Comparison of ENCODE assay signal across 8 cellular contexts in the genomic region with DNA sequence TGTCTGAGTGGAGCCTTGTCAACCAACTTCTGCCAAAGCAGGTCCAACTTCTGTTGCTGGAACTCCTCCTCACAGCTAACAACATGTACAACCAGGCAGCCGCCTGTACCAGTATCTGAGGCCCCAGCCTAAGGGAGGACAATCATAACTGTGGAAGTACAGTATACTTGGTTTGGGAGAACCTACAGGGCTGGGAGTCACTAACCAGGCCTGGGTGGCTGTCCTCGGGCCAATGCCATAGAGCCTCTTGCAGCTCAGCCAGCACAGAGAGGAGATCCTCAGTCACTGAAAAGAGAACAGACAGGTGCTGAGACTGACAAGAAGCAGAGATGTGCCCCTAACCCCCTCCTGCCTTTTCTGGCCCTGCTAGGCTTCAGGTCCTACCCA. TPM values are rescaled to one million over a fixed set of nuclear protein-coding genes. Genes with fewer than 3 reads are reported as not detected.
DNase-seq lines count a peak whose midpoint lies in the region; ATAC-seq, FAIRE-seq and TF ChIP-seq lines count a peak whose summit lies in the region.

No MANE protein-coding gene starts in this region.

- no peak for FAIRE-seq in H54 (lab: Jason Lieb, UNC)

- peak overlapping the region; percentile 80 for H3K4me3 Mint-ChIP-seq in glutamatergic neuron (ENCODE audit: unreplicated experiment)
- peak overlapping the region; percentile 95 for H3K4me3 Mint-ChIP-seq in stimulated activated effector memory CD8-positive, alpha-beta T cell treated with anti-CD3 and anti-CD28 coated beads, Interleukin-12 subunit alpha, Interleukin-12 subunit beta, amount 100 ng/mL, for 72 hours

- POLR2A ChIA-PET in SK-N-SH (lab: Yijun Ruan, JAX): interaction anchor here (0.6 to 3.7 kb wide), 5 partner anchors 10 to 79 kb away, joined by 3 to 46 read pairs (median 4); a partner anchor contains a TSS

- H3K9ac ChIP-seq in SK-N-SH: peak overlapping the region; percentile 80; the same call in 1 of the 2 replicates

- H3K4me2 ChIP-seq in SK-N-SH: peak overlapping the region; percentile 97

- peak overlapping the region in 1 of 2 experiments; percentile 89; a peak in 1 of 4 replicates for H3K27ac ChIP-seq in SK-N-SH (ENCODE audit: low read depth in 2 of 2, low read length in 1 of 2)

- peaks cover 55% of the 10 kb centered on the region for H3K79me2 ChIP-seq in SK-N-SH (ENCODE audit: insufficient read depth)

- peaks cover 11% of the 10 kb centered on the region for H3K9me3 Mint-ChIP-seq in glutamatergic neuron (ENCODE audit: unreplicated experiment)
- no peaks in the 10 kb centered on the region for H3K9me3 Mint-ChIP-seq in stimulated activated effector memory CD8-positive, alpha-beta T cell treated with anti-CD3 and anti-CD28 coated beads, Interleukin-12 subunit alpha, Interleukin-12 subunit beta, amount 100 ng/mL, for 72 hours

- H4K20me1 ChIP-seq in SK-N-SH (ENCODE audit: insufficient read depth): peaks cover 29% of the 10 kb centered on the region

- no peak overlapping the region for H3K27ac Mint-ChIP-seq in glutamatergic neuron (ENCODE audit: unreplicated experiment)
- peak overlapping the region; percentile 85 for H3K27ac Mint-ChIP-seq in stimulated activated effector memory CD8-positive, alpha-beta T cell treated with anti-CD3 and anti-CD28 coated beads, Interleukin-12 subunit alpha, Interleukin-12 subunit beta, amount 100 ng/mL, for 72 hours

- peak overlapping the region; percentile 83 to 87 for H3K4me3 ChIP-seq in SK-N-SH (ENCODE audit: low read depth in 2 of 2, low read length in 1 of 2)
- H3K4me3 ChIP-seq in WI38 (ENCODE audit: low read depth, low read length): peak overlapping the region; percentile 80

- no peak for DNase-seq in SK-N-SH
- no peak for DNase-seq in glutamatergic neuron
- no peak for DNase-seq in stimulated activated effector memory CD8-positive, alpha-beta T cell treated with anti-CD3 and anti-CD28 coated beads, Interleukin-12 subunit alpha, Interleukin-12 subunit beta, amount 100 ng/mL, for 72 hours (ENCODE audit: low spot score in 2 of 2)
- no peak for DNase-seq in NCI-H524 treated with DMSO at 0.1 percent for 48 hours (lab: John Stamatoyannopoulos, UW)
- DNase-seq in H54 (ENCODE audit: insufficient read length, low spot score): no peak
- no peak for DNase-seq in NCI-H2171 treated with DMSO at 0.1 percent for 48 hours (lab: John Stamatoyannopoulos, UW)

- H3K27me3 Mint-ChIP-seq in glutamatergic neuron (ENCODE audit: unreplicated experiment): peaks cover 18% of the 10 kb centered on the region

- CTCF ChIA-PET in SK-N-SH (lab: Yijun Ruan, JAX): interaction anchor here (0.7 to 14.2 kb wide), 7 partner anchors 9 to 432 kb away, joined by 3 to 114 read pairs (median 3); a partner anchor contains a TSS

- TF ChIP-seq CTCF in SK-N-SH (IDR thresholded peaks at IDR 0.05) (no peak), WI38 (IDR thresholded peaks at IDR 0.05; ENCODE audit: low read depth, low read length) (no peak), glutamatergic neuron (IDR thresholded peaks at IDR 0.05; ENCODE audit: partially characterized antibody, unreplicated experiment) (no peak)

- no peak for TF ChIP-seq RAD21 in SK-N-SH (IDR thresholded peaks at IDR 0.05; ENCODE audit: low read length)

- H3K27me3 ChIP-seq in SK-N-SH (ENCODE audit: insufficient read depth): no peaks in the 10 kb centered on the region

- H3K4me1 ChIP-seq in SK-N-SH (ENCODE audit: control insufficient read depth in 1 of 2, insufficient read depth in 2 of 2, low read depth in 1 of 2, low read length in 1 of 2): peaks cover 0 to 26% of the 10 kb centered on the region in 2 experiments; a peak in 1 of 4 replicates

- H3K36me3 Mint-ChIP-seq in glutamatergic neuron (ENCODE audit: unreplicated experiment): no peaks in the 10 kb centered on the region
- H3K36me3 Mint-ChIP-seq in stimulated activated effector memory CD8-positive, alpha-beta T cell treated with anti-CD3 and anti-CD28 coated beads, Interleukin-12 subunit alpha, Interleukin-12 subunit beta, amount 100 ng/mL, for 72 hours: peaks cover 51% of the 10 kb centered on the region

- no peaks in the 10 kb centered on the region for H3K9me2 ChIP-seq in SK-N-SH

- 67% methylated on average over 2 of the region's 2 CpGs for WGBS in SK-N-SH (ENCODE audit: low lambda C conversion rate)

- peaks cover 32% of the 10 kb centered on the region for H3F3A ChIP-seq in SK-N-SH (replicated peaks; ENCODE audit: insufficient read depth)

- no peak for TF ChIP-seq POLR2A in H54 (IDR thresholded peaks at IDR 0.05; ENCODE audit: low read depth, low read length)

- no peak for TF ChIP-seq EP300 in SK-N-SH (IDR thresholded peaks at IDR 0.05; ENCODE audit: borderline replicate concordance in 1 of 2, low read depth in 1 of 2, low read length in 1 of 2)

- H2AFZ ChIP-seq in SK-N-SH (ENCODE audit: low read depth): no peak overlapping the region

- peaks cover 5 to 44% of the 10 kb centered on the region in 2 experiments for H3K36me3 ChIP-seq in SK-N-SH (replicated peaks in 1 of 2; ENCODE audit: control insufficient read depth in 1 of 2, insufficient read depth in 2 of 2, low read length in 1 of 2)

- peaks cover 2% of the 10 kb centered on the region for H3K4me1 Mint-ChIP-seq in glutamatergic neuron (ENCODE audit: low read depth, unreplicated experiment)
- H3K4me1 Mint-ChIP-seq in stimulated activated effector memory CD8-positive, alpha-beta T cell treated with anti-CD3 and anti-CD28 coated beads, Interleukin-12 subunit alpha, Interleukin-12 subunit beta, amount 100 ng/mL, for 72 hours: peaks cover 34% of the 10 kb centered on the region

- ATAC-seq in SK-N-SH treated with all-trans-retinoic acid at 6 μM for 48 hours: no peak
- ATAC-seq in stimulated activated effector memory CD8-positive, alpha-beta T cell treated with anti-CD3 and anti-CD28 coated beads, Interleukin-12 subunit alpha, Interleukin-12 subunit beta, amount 100 ng/mL, for 72 hours: no peak

- no peaks in the 10 kb centered on the region for H3K9me3 ChIP-seq in SK-N-SH

TF ChIP-seq in SK-N-SH, 30 proteins besides CTCF, POLR2A, EP300 and RAD21:
- TF ChIP-seq NFIC (IDR thresholded peaks at IDR 0.05; ENCODE audit: borderline replicate concordance) (no peak), SIN3A (IDR thresholded peaks at IDR 0.05; ENCODE audit: borderline replicate concordance, low read depth, low read length) (0 out of 2 replicates have a peak, but pooled peaks have one; percentile 8)
- TF ChIP-seq, protein P1, sequence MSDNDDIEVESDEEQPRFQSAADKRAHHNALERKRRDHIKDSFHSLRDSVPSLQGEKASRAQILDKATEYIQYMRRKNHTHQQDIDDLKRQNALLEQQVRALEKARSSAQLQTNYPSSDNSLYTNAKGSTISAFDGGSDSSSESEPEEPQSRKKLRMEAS (IDR thresholded peaks at IDR 0.05; ENCODE audit: low read depth): no peak
- TF ChIP-seq, protein P2, sequence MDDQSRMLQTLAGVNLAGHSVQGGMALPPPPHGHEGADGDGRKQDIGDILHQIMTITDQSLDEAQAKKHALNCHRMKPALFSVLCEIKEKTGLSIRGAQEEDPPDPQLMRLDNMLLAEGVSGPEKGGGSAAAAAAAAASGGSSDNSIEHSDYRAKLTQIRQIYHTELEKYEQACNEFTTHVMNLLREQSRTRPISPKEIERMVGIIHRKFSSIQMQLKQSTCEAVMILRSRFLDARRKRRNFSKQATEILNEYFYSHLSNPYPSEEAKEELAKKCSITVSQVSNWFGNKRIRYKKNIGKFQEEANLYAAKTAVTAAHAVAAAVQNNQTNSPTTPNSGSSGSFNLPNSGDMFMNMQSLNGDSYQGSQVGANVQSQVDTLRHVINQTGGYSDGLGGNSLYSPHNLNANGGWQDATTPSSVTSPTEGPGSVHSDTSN (IDR thresholded peaks at IDR 0.05): no peak

TF ChIP-seq in SK-N-SH treated with all-trans-retinoic acid at 6 μM for 48 hours, 23 proteins besides CTCF, POLR2A, EP300 and RAD21 (continues in another document):
- TF ChIP-seq SNAI2 (CRISPR knock-in tag; IDR thresholded peaks at IDR 0.05) (no peak), PPARA (CRISPR knock-in tag; IDR thresholded peaks at IDR 0.05; ENCODE audit: borderline replicate concordance) (no peak)
- TF ChIP-seq, protein P3, sequence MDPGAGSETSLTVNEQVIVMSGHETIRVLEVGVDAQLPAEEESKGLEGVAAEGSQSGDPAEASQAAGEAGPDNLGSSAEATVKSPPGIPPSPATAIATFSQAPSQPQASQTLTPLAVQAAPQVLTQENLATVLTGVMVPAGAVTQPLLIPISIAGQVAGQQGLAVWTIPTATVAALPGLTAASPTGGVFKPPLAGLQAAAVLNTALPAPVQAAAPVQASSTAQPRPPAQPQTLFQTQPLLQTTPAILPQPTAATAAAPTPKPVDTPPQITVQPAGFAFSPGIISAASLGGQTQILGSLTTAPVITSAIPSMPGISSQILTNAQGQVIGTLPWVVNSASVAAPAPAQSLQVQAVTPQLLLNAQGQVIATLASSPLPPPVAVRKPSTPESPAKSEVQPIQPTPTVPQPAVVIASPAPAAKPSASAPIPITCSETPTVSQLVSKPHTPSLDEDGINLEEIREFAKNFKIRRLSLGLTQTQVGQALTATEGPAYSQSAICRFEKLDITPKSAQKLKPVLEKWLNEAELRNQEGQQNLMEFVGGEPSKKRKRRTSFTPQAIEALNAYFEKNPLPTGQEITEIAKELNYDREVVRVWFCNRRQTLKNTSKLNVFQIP (CRISPR knock-in tag; IDR thresholded peaks at IDR 0.05; ENCODE audit: borderline replicate concordance, low read depth): no peak

RNA-seq across cellular contexts. Expression of a gene that starts 1.2 kb away (rescaled TPM):
- 82.7 and 99.4 TPM in 2 replicates for polyA plus RNA-seq in SK-N-SH (2012; rRNA removed)
- polyA plus RNA-seq in SK-N-SH (2012; cell fraction: cytosol; rRNA removed): 42.3 and 58.1 TPM in 2 replicates
- polyA plus RNA-seq in SK-N-SH (2012; cell fraction: nucleus; rRNA removed): 371 and 402 TPM in 2 replicates
- total RNA-seq in glutamatergic neuron (ENCODE audit: unreplicated experiment): 26.3 TPM

RNA-seq across cellular contexts. Expression of a gene that starts 4.7 kb away (rescaled TPM):
- 85.3 and 104 TPM in 2 replicates for polyA plus RNA-seq in SK-N-SH (2012; rRNA removed)
- 48.3 and 76.9 TPM in 2 replicates for polyA plus RNA-seq in SK-N-SH (2012; cell fraction: cytosol; rRNA removed)
- polyA plus RNA-seq in SK-N-SH (2012; cell fraction: nucleus; rRNA removed): 36.4 and 46.2 TPM in 2 replicates
- total RNA-seq in glutamatergic neuron (ENCODE audit: unreplicated experiment): 50.6 TPM

RNA-seq across cellular contexts. Expression of a gene that starts 10.0 kb away (rescaled TPM):
- 230 and 277 TPM in 2 replicates for polyA plus RNA-seq in SK-N-SH (2012; rRNA removed)
- 65.3 and 95.1 TPM in 2 replicates for polyA plus RNA-seq in SK-N-SH (2012; cell fraction: cytosol; rRNA removed)
- 1,525 and 1,565 TPM in 2 replicates for polyA plus RNA-seq in SK-N-SH (2012; cell fraction: nucleus; rRNA removed)
- total RNA-seq in glutamatergic neuron (ENCODE audit: unreplicated experiment): 236 TPM

RNA-seq across cellular contexts. Expression of a gene that starts 12.0 kb away (rescaled TPM):
- polyA plus RNA-seq in SK-N-SH (2012; rRNA removed): 305 and 346 TPM in 2 replicates
- polyA plus RNA-seq in SK-N-SH (2012; cell fraction: cytosol; rRNA removed): 247 and 282 TPM in 2 replicates
- polyA plus RNA-seq in SK-N-SH (2012; cell fraction: nucleus; rRNA removed): 502 and 507 TPM in 2 replicates
- 100 TPM for total RNA-seq in glutamatergic neuron (ENCODE audit: unreplicated experiment)

RNA-seq across cellular contexts. Expression of a gene that starts 27.2 kb away (rescaled TPM):
- 21.0 and 21.4 TPM in 2 replicates for polyA plus RNA-seq in SK-N-SH (2012; rRNA removed)
- polyA plus RNA-seq in SK-N-SH (2012; cell fraction: cytosol; rRNA removed): 7.5 and 11.8 TPM in 2 replicates
- 83.7 and 101 TPM in 2 replicates for polyA plus RNA-seq in SK-N-SH (2012; cell fraction: nucleus; rRNA removed)
- 18.4 TPM for total RNA-seq in glutamatergic neuron (ENCODE audit: unreplicated experiment)
